ENCODE assay signal across 10 cellular contexts in the genomic region with DNA sequence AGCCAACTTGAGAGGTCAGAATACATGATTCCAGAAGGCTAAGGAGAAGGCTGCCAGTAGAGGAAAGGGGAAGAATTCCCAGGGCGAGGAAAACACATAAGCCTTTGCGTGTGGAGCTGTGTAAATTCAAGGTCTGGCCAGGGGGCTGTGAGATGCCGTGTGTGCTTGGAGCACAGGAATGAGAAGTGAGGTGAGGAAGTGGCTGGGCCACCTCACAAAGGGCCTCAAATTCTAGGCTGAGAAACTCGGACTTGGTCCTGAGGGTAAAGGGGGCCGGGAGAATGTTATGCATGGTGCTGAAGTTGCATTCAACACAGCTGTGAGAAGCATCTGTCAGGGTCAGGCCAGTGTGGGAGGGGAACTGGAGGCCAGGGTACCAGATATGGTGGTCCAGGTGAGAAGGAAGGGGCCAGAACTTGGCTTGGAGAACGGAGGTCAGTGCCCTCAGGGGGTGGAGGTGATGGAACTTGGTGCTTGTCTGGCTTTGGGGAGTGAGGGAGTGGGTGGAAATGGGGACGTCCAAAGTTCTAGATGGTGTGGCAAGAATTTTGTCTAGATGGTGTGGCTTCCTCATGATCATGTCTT. TPM values are rescaled to one million over a fixed set of nuclear protein-coding genes. Genes with fewer than 3 reads are reported as not detected.
DNase-seq lines count a peak whose midpoint lies in the region; ATAC-seq and TF ChIP-seq lines count a peak whose summit lies in the region.
"Had no signal": no experiment of that assay in that cellular context is flagged by ENCODE, and none has a peak within 500 bp of the region (broad histone marks: within the 10 kb centered on the region; RNA-seq: fewer than 3 reads in every experiment).

No MANE protein-coding gene starts in this region.

- H3K36me3 Mint-ChIP-seq in naive thymus-derived CD8-positive, alpha-beta T cell: peaks cover 4 to 20% (median 7%) of the 10 kb centered on the region in 3 donors

- H3K27ac ChIP-seq in AG04450 (ENCODE audit: low read depth, low read length) (peak overlapping the region; percentile 11), dorsolateral prefrontal cortex (peak overlapping the region in 45 of 59 donors; percentile 68 to 98 (median 92))

- H3K27me3 ChIP-seq in AG04450 (ENCODE audit: control insufficient read depth, insufficient read depth, low read length) (no peaks in the 10 kb centered on the region), dorsolateral prefrontal cortex (no peaks in the 10 kb centered on the region)

- ATAC-seq in naive thymus-derived CD8-positive, alpha-beta T cell: no peak
- ATAC-seq in HG03432 (IDR thresholded peaks at IDR 0.05; ENCODE audit: unreplicated experiment) (no peak), HG03457 (IDR thresholded peaks at IDR 0.05; ENCODE audit: unreplicated experiment) (no peak)

- POLR2A ChIA-PET in AG04450 (lab: Yijun Ruan, JAX): interaction anchor here (1.0 to 1.5 kb wide), 2 partner anchors 12 to 18 kb away, joined by 3 read pairs; a partner anchor contains a TSS
- POLR2A ChIA-PET in naive thymus-derived CD8-positive, alpha-beta T cell (lab: Charles Lee): interaction anchor here (0.6 to 9.3 kb wide), 11 partner anchors 10 to 377 kb away, joined by 3 to 148 read pairs (median 8); a partner anchor contains a TSS

- H3K9me3 ChIP-seq in AG04450 (ENCODE audit: control insufficient read depth, insufficient read depth, low read length): no peaks in the 10 kb centered on the region; the same call in 1 of the 2 replicates

- no peak for DNase-seq in AG04450 (ENCODE audit: low read depth, low spot score)
- DNase-seq in LNCaP clone FGC (ENCODE audit: low read depth): no peak
- no peak for DNase-seq in dorsolateral prefrontal cortex
- DNase-seq in naive thymus-derived CD8-positive, alpha-beta T cell: no peak
- DNase-seq in T1000 (lab: John Stamatoyannopoulos, UW): no peak
- DNase-seq in mesenteric fat pad (ENCODE audit: low spot score): no peak
- DNase-seq: foreskin melanocyte, NCI-H1105 treated with DMSO at 0.1 percent for 48 hours had no signal

- CTCF ChIA-PET in AG04450 (lab: Charles Lee): interaction anchor here (0.8 to 2.6 kb wide), 4 partner anchors 17 to 168 kb away, joined by 3 to 9 read pairs (median 6); no protein-coding TSS in a partner anchor

- H3K4me3 ChIP-seq in AG04450 (ENCODE audit: low read depth, low read length): peak overlapping the region; percentile 98
- H3K4me3 ChIP-seq in LNCaP clone FGC (ENCODE audit: low read depth, low read length): peak overlapping the region; percentile 100
- peak overlapping the region; percentile 68 to 100 (median 96) for H3K4me3 ChIP-seq in dorsolateral prefrontal cortex

- H3K27me3 Mint-ChIP-seq in naive thymus-derived CD8-positive, alpha-beta T cell: no peaks in the 10 kb centered on the region

- no peak for TF ChIP-seq CTCF in AG04450 (IDR thresholded peaks at IDR 0.05; ENCODE audit: low read depth, low read length)
- TF ChIP-seq CTCF in LNCaP clone FGC (IDR thresholded peaks at IDR 0.05; ENCODE audit: control insufficient read depth, extremely low read depth, insufficient read depth): no peak
- TF ChIP-seq CTCF in dorsolateral prefrontal cortex (IDR thresholded peaks at IDR 0.05 in 54 of 56, conservative IDR thresholded peaks at IDR 0.05 in 2 of 56; ENCODE audit: low read depth in 1 of 56, partially characterized antibody in 56 of 56): no peak

- H3K27ac Mint-ChIP-seq in naive thymus-derived CD8-positive, alpha-beta T cell: peak overlapping the region; percentile 99 to 100 (median 100)

- no peaks in the 10 kb centered on the region for H3K9me3 Mint-ChIP-seq in naive thymus-derived CD8-positive, alpha-beta T cell

- peak overlapping the region; percentile 97 to 100 (median 100) for H3K4me3 Mint-ChIP-seq in naive thymus-derived CD8-positive, alpha-beta T cell

- H3K4me1 Mint-ChIP-seq in naive thymus-derived CD8-positive, alpha-beta T cell: peaks cover 44 to 74% (median 70%) of the 10 kb centered on the region in 4 donors

- intact Hi-C loops in dorsolateral prefrontal cortex (cut with DNase I): loop anchor here in 1 of 2 donors (5.0 to 10.0 kb wide), 2 partner anchors 49 to 491 kb away; a partner anchor contains a TSS

RNA-seq across cellular contexts. Expression of a gene that starts 4.9 kb away (rescaled TPM):
- 7.3 and 14.0 TPM in 2 replicates for polyA plus RNA-seq in AG04450 (2011; rRNA removed)
- polyA minus RNA-seq in AG04450 (2011; rRNA and poly(A)+ RNA removed): 7.4 and 9.0 TPM in 2 replicates
- total RNA-seq in dorsolateral prefrontal cortex (10 to 100 TPM; 28.3 to 56.4 (median 40.1) TPM), mesenteric fat pad (39.6 TPM)
- 100 to 1,000 TPM; 110 to 111 TPM for total RNA-seq in naive thymus-derived CD8-positive, alpha-beta T cell
- polyA plus RNA-seq in naive thymus-derived CD8-positive, alpha-beta T cell: 10 to 100 TPM; 15.3 to 21.7 (median 20.3) TPM

RNA-seq across cellular contexts. Expression of a gene that starts 7.5 kb away (rescaled TPM):
- polyA plus RNA-seq in AG04450 (2011; rRNA removed): 19.1 and 22.9 TPM in 2 replicates
- 24.8 and 31.8 TPM in 2 replicates for polyA minus RNA-seq in AG04450 (2011; rRNA and poly(A)+ RNA removed)
- total RNA-seq in dorsolateral prefrontal cortex: 10 to 100 TPM in 48 of 120 experiments, 1 to 10 TPM in 72; 5.2 to 15.2 (median 9.6) TPM
- 10 to 100 TPM; 33.8 to 36.3 TPM for total RNA-seq in naive thymus-derived CD8-positive, alpha-beta T cell
- 10 to 100 TPM; 21.2 to 35.9 (median 34.9) TPM for polyA plus RNA-seq in naive thymus-derived CD8-positive, alpha-beta T cell
- 11.3 TPM for total RNA-seq in mesenteric fat pad

RNA-seq across cellular contexts. Expression of a gene that starts 11.6 kb away (rescaled TPM):
- polyA plus RNA-seq in AG04450 (2011; rRNA removed): 1.9 and 2.8 TPM in 2 replicates
- polyA minus RNA-seq in AG04450 (2011; rRNA and poly(A)+ RNA removed): 3.0 and 3.2 TPM in 2 replicates
- 1 to 10 TPM; 2.2 to 7.7 (median 4.4) TPM for total RNA-seq in dorsolateral prefrontal cortex
- total RNA-seq in naive thymus-derived CD8-positive, alpha-beta T cell: 1 to 10 TPM; 8.1 to 9.2 TPM
- polyA plus RNA-seq in naive thymus-derived CD8-positive, alpha-beta T cell: 1 to 10 TPM in 2 of 3 donors, under 1 TPM in 1; 0.64 to 1.4 (median 1.1) TPM
- 4.5 TPM for total RNA-seq in mesenteric fat pad

RNA-seq across cellular contexts. Expression of a gene that starts 12.1 kb away (rescaled TPM):
- polyA plus RNA-seq in AG04450 (2011; rRNA removed): 6.2 and 8.7 TPM in 2 replicates
- polyA minus RNA-seq in AG04450 (2011; rRNA and poly(A)+ RNA removed): 4.0 and 7.8 TPM in 2 replicates
- 10 to 100 TPM; 20.1 to 58.1 (median 36.1) TPM for total RNA-seq in dorsolateral prefrontal cortex
- 1 to 10 TPM; 5.3 to 8.3 TPM for total RNA-seq in naive thymus-derived CD8-positive, alpha-beta T cell
- 1 to 10 TPM; 2.6 to 4.4 (median 4.3) TPM for polyA plus RNA-seq in naive thymus-derived CD8-positive, alpha-beta T cell
- 16.4 TPM for total RNA-seq in mesenteric fat pad

RNA-seq across cellular contexts. Expression of a gene that starts 18.9 kb away (rescaled TPM):
- polyA plus RNA-seq in AG04450 (2011; rRNA removed): 90.7 and 130 TPM in 2 replicates
- polyA minus RNA-seq in AG04450 (2011; rRNA and poly(A)+ RNA removed): 74.9 and 119 TPM in 2 replicates
- total RNA-seq in dorsolateral prefrontal cortex: 100 to 1,000 TPM in 114 of 120 experiments, 10 to 100 TPM in 6; 93.5 to 161 (median 125) TPM
- 100 to 1,000 TPM; 284 to 289 TPM for total RNA-seq in naive thymus-derived CD8-positive, alpha-beta T cell
- 10 to 100 TPM in 1 of 3 donors, 1 to 10 TPM in 2; 6.6 to 10.6 (median 8.1) TPM for polyA plus RNA-seq in naive thymus-derived CD8-positive, alpha-beta T cell
- 126 TPM for total RNA-seq in mesenteric fat pad
